Comparison of ENCODE assay signal across 14 cellular contexts in genomic region chr22:26134654-26135330, GRCh38. TPM values are rescaled to one million over a fixed set of nuclear protein-coding genes. Genes with fewer than 3 reads are reported as not detected.
DNase-seq lines count a peak whose midpoint lies in the region; ATAC-seq and TF ChIP-seq lines count a peak whose summit lies in the region.
"Had no signal": no experiment of that assay in that cellular context is flagged by ENCODE, and none has a peak within 500 bp of the region (broad histone marks: within the 10 kb centered on the region; RNA-seq: fewer than 3 reads in every experiment).

No MANE protein-coding gene starts in this region.

- no peaks in the 10 kb centered on the region for H3K9me3 Mint-ChIP-seq in mesothelial cell of epicardium

- H3K4me1 ChIP-seq in RWPE2 (ENCODE audit: insufficient read depth, poor library complexity, severe bottlenecking) (no peaks in the 10 kb centered on the region), mammary epithelial cell (ENCODE audit: insufficient read depth, low read length) (no peaks in the 10 kb centered on the region)
- H3K4me1 ChIP-seq: right atrium auricular region had no signal

- no peak overlapping the region for H3K4me3 Mint-ChIP-seq in mesothelial cell of epicardium

- intact Hi-C loops in mammary epithelial cell (cut with micrococcal nuclease), result no loop called here

- in situ Hi-C loops in mammary epithelial cell (cut with MboI; ENCODE audit: low sequenced_read_pairs in 2 of 2), result no loop called here

- H3K27ac Mint-ChIP-seq in mesothelial cell of epicardium, result no peak overlapping the region

- WGBS in mammary epithelial cell (ENCODE audit: low coverage, missing lambda C conversion rate), result 56% methylated on average over 7 of the region's 7 CpGs

- H3K27ac ChIP-seq in RWPE2 (ENCODE audit: poor library complexity, severe bottlenecking) (no peak overlapping the region), mammary epithelial cell (ENCODE audit: insufficient read depth, low read depth, low read length) (no peak overlapping the region)
- H3K27ac ChIP-seq: right atrium auricular region, thoracic aorta had no signal

- dilution Hi-C loops in mammary epithelial cell (cut with HindIII; ENCODE audit: low sequenced_read_pairs), result no loop called here

- H3K4me2 ChIP-seq in mammary epithelial cell (ENCODE audit: insufficient read depth, low read depth, low read length), result no peak overlapping the region

- H3K9me3 ChIP-seq in RWPE2 (ENCODE audit: severe bottlenecking), result no peaks in the 10 kb centered on the region
- H3K9me3 ChIP-seq in mammary epithelial cell (replicated peaks; ENCODE audit: insufficient read depth, low read length), result peaks cover 2% of the 10 kb centered on the region
- H3K9me3 ChIP-seq: mucosa of descending colon, right atrium auricular region, thoracic aorta had no signal

- DNase-seq in SHP77 (lab: John Stamatoyannopoulos, UW) (peak; percentile 2 to 6), SHP77 treated with DMSO at 0.1 percent for 48 hours (lab: John Stamatoyannopoulos, UW) (no peak), HFF-Myc (ENCODE audit: extremely low read depth, low read depth) (no peak), RWPE2 (ENCODE audit: low spot score) (no peak), mesothelial cell of epicardium (ENCODE audit: low spot score in 2 of 2, unreplicated experiment in 2 of 2) (no peak), mammary epithelial cell (no peak)
- DNase-seq: amygdala, hippocampal formation, mucosa of descending colon, MV-4-11 had no signal

- peak; percentile 24 for TF ChIP-seq CTCF in HFF-Myc (IDR thresholded peaks at IDR 0.05; ENCODE audit: low read depth, low read length, missing control alignments)
- TF ChIP-seq CTCF in RWPE2 (IDR thresholded peaks at IDR 0.05; ENCODE audit: poor library complexity, severe bottlenecking), result peak; percentile 28
- peak; percentile 14 for TF ChIP-seq CTCF in mesothelial cell of epicardium (IDR thresholded peaks at IDR 0.05; ENCODE audit: unreplicated experiment)
- no peak for TF ChIP-seq CTCF in mammary epithelial cell (conservative IDR thresholded peaks at IDR 0.05 in 1 of 2, IDR thresholded peaks at IDR 0.05 in 1 of 2; ENCODE audit: extremely low read depth in 1 of 2, insufficient read depth in 1 of 2, low read depth in 1 of 2, low read length in 2 of 2)

- H3K79me2 ChIP-seq in mammary epithelial cell (ENCODE audit: insufficient read depth, low read length), result no peaks in the 10 kb centered on the region

- ATAC-seq in RWPE2 (ENCODE audit: low read depth) (no peak), GM19035 (IDR thresholded peaks at IDR 0.05; ENCODE audit: unreplicated experiment) (no peak), GM21717 (IDR thresholded peaks at IDR 0.05; ENCODE audit: unreplicated experiment) (no peak)
- ATAC-seq: mucosa of descending colon had no signal

- no peaks in the 10 kb centered on the region for H4K20me1 ChIP-seq in mammary epithelial cell (ENCODE audit: insufficient read depth, low read length)

- no peak overlapping the region for H3K4me3 ChIP-seq in HFF-Myc (replicated peaks; ENCODE audit: low read depth, low read length)
- no peak overlapping the region for H3K4me3 ChIP-seq in RWPE2 (ENCODE audit: severe bottlenecking)
- no peak overlapping the region for H3K4me3 ChIP-seq in mammary epithelial cell (replicated peaks in 1 of 3; ENCODE audit: insufficient read depth in 1 of 3, low read depth in 2 of 3, low read length in 3 of 3)
- H3K4me3 ChIP-seq: mucosa of descending colon, right atrium auricular region, thoracic aorta had no signal

- H3K36me3 ChIP-seq in RWPE2 (ENCODE audit: low read depth) (no peaks in the 10 kb centered on the region), mammary epithelial cell (ENCODE audit: insufficient read depth, low read length) (no peaks in the 10 kb centered on the region)
- H3K36me3 ChIP-seq: right atrium auricular region, thoracic aorta had no signal

- no TSS peak for BruUV-seq in mammary epithelial cell (replicated peaks; lab: Mats Ljungman, UMichigan)

- H2AFZ ChIP-seq in mammary epithelial cell (ENCODE audit: low read depth, low read length), result no peak overlapping the region

- CTCF ChIA-PET in mammary epithelial cell (lab: Charles Lee; ENCODE audit: low non-redundant PET), result no interaction called here

- H3K9ac ChIP-seq in mammary epithelial cell (ENCODE audit: insufficient read depth, low read length), result no peak overlapping the region

- H3K27me3 Mint-ChIP-seq in mesothelial cell of epicardium (ENCODE audit: low read depth), result peaks cover 24% of the 10 kb centered on the region

- H3K27me3 ChIP-seq in RWPE2 (ENCODE audit: insufficient read depth, poor library complexity, severe bottlenecking) (peaks cover 15% of the 10 kb centered on the region), mammary epithelial cell (ENCODE audit: insufficient read depth, low read length) (no peaks in the 10 kb centered on the region)
- H3K27me3 ChIP-seq: right atrium auricular region had no signal

- H3K4me1 Mint-ChIP-seq in mesothelial cell of epicardium, result no peaks in the 10 kb centered on the region

- no peaks in the 10 kb centered on the region for H3K36me3 Mint-ChIP-seq in mesothelial cell of epicardium

RNA-seq across cellular contexts. Expression of gene SEZ6L, which starts 34.5 kb away (rescaled TPM):
- total RNA-seq in mesothelial cell of epicardium (0.07 to 0.18 TPM (median 0.16 TPM) in 3 replicates), mammary epithelial cell (not detected)
- not detected for polyA plus RNA-seq in mammary epithelial cell
- polyA minus RNA-seq in mammary epithelial cell, result not detected

Comparison
In these comparisons a context has a peak if more than half of its experiments do, and no peak if none do; other contexts are left out.
1. DNase-seq: peak in SHP77 (2 of 2); none in SHP77 treated with DMSO at 0.1 percent for 48 hours (single experiment), HFF-Myc (single experiment), RWPE2 (single experiment), mesothelial cell of epicardium (0 of 2) and mammary epithelial cell (single experiment).
2. CTCF ChIP-seq: peak in HFF-Myc (single experiment), RWPE2 (single experiment) and mesothelial cell of epicardium (single experiment); none in mammary epithelial cell (0 of 2).